2 cellular contexts compared by ENCODE assay signal in genomic region chr2:28450901-28451565, GRCh38.
A peak's percentile ranks its signal among the peaks of the same experiment; 100 is the strongest.
TF ChIP-seq lines count a peak whose summit lies in the region.

No MANE protein-coding gene starts in this region.

TF ChIP-seq in IMR-90, 13 proteins besides CTCF, POLR2A, EP300 and RAD21:
- TF ChIP-seq MAFK (IDR thresholded peaks at IDR 0.05; ENCODE audit: low read depth, low read length): no peak
- no peak for TF ChIP-seq ELK1 (IDR thresholded peaks at IDR 0.05; ENCODE audit: borderline replicate concordance, low read depth, low read length)
- no peak for TF ChIP-seq MXI1 (IDR thresholded peaks at IDR 0.05; ENCODE audit: borderline replicate concordance, low read depth, low read length)
- no peak for TF ChIP-seq MAZ (IDR thresholded peaks at IDR 0.05; ENCODE audit: borderline replicate concordance, low read depth, low read length)
- TF ChIP-seq CEBPB (IDR thresholded peaks at IDR 0.05; ENCODE audit: low read depth, low read length): no peak
- no peak for TF ChIP-seq BHLHE40 (IDR thresholded peaks at IDR 0.05; ENCODE audit: low read depth, low read length)
- TF ChIP-seq CHD1 (IDR thresholded peaks at IDR 0.05; ENCODE audit: low read depth, low read length): no peak
- TF ChIP-seq SMC3 (IDR thresholded peaks at IDR 0.05; ENCODE audit: low read depth, low read length): no peak
- no peak for TF ChIP-seq FOS (IDR thresholded peaks at IDR 0.05; ENCODE audit: low read depth, low read length)
- TF ChIP-seq USF2 (IDR thresholded peaks at IDR 0.05; ENCODE audit: low read depth, low read length): no peak
- TF ChIP-seq RCOR1 (IDR thresholded peaks at IDR 0.05; ENCODE audit: insufficient replicate concordance, low read length): no peak
- TF ChIP-seq NFE2L2 (IDR thresholded peaks at IDR 0.05; ENCODE audit: low read depth, low read length): no peak
- no peak for TF ChIP-seq RFX5 (IDR thresholded peaks at IDR 0.05; ENCODE audit: low read depth, low read length)

TF ChIP-seq in K562, 482 proteins besides CTCF, POLR2A, EP300 and RAD21:
- peak; percentile 90 for TF ChIP-seq ZNF24 (IDR thresholded peaks at IDR 0.05)
- TF ChIP-seq GABPA (tag; conservative IDR thresholded peaks at IDR 0.05; ENCODE audit: low read depth): no peak
- no peak for TF ChIP-seq ZNF395 (CRISPR knock-in tag; IDR thresholded peaks at IDR 0.05)
- peak; percentile 83 for TF ChIP-seq ZKSCAN1 (IDR thresholded peaks at IDR 0.05; ENCODE audit: low read depth, low read length)
- TF ChIP-seq CCNT2 (IDR thresholded peaks at IDR 0.05; ENCODE audit: borderline replicate concordance, extremely low read depth, insufficient read length, low read depth, low read length): no peak
- no peak for TF ChIP-seq ZKSCAN3 (CRISPR knock-in tag; IDR thresholded peaks at IDR 0.05)
- no peak for TF ChIP-seq MBD2 (IDR thresholded peaks at IDR 0.05; ENCODE audit: borderline replicate concordance, low read depth)
- TF ChIP-seq BRD9 (IDR thresholded peaks at IDR 0.05; ENCODE audit: low read depth, partially characterized antibody): no peak
- TF ChIP-seq FOXP4 (CRISPR knock-in tag; IDR thresholded peaks at IDR 0.05; ENCODE audit: borderline replicate concordance): no peak
